ENCODE assay signal across 7 cellular contexts in genomic region chr4:41964401-41964800, GRCh38. TPM values are rescaled to one million over a fixed set of nuclear protein-coding genes. Genes with fewer than 3 reads are reported as not detected.
"Had no signal": no experiment of that assay in that cellular context is flagged by ENCODE, and none has a peak within 500 bp of the region (broad histone marks: within the 10 kb centered on the region; RNA-seq: fewer than 3 reads in every experiment).

No MANE protein-coding gene starts in this region.

- FAIRE-seq: H54, HTR-8/SVneo had no signal

- DNase-seq: GM23248, GOT3, H9, HCEC 1CT, KG1 had no signal

- H2AFZ ChIP-seq: GM23248 had no signal

- H3K4me3 ChIP-seq: GM23248 had no signal

- H3K9ac ChIP-seq: GM23248 had no signal

- H3K27ac ChIP-seq: GM23248 had no signal

RNA-seq across cellular contexts. Expression of gene DCAF4L1, which starts 17.2 kb away (rescaled TPM):
- total RNA-seq: GM23248 had no signal
